In genomic region chr11:33507356-33507755, GRCh38 we compare ENCODE assay signal across 31 cellular contexts.
"Had no signal": no experiment of that assay in that cellular context is flagged by ENCODE, and none has a peak within 500 bp of the region (broad histone marks: within the 10 kb centered on the region; RNA-seq: fewer than 3 reads in every experiment).

No MANE protein-coding gene starts in this region.

- H3K9me3 Mint-ChIP-seq: mesothelial cell of epicardium; naive B cell; natural killer cell treated with Interleukin-12 subunit alpha and Interleukin-12 subunit beta and Interleukin-15 and Interleukin-18, amount 100 ng/mL, for 72 hours; neural crest cell; stimulated activated naive CD8-positive, alpha-beta T cell treated with anti-CD3 and anti-CD28 coated beads, Interleukin-15, amount 100 ng/mL, for 72 hours had no signal

- H3K27ac Mint-ChIP-seq: mesothelial cell of epicardium; naive B cell; natural killer cell treated with Interleukin-12 subunit alpha and Interleukin-12 subunit beta and Interleukin-15 and Interleukin-18, amount 100 ng/mL, for 72 hours; progenitor cell of endocrine pancreas; stimulated activated naive CD8-positive, alpha-beta T cell treated with anti-CD3 and anti-CD28 coated beads, Interleukin-15, amount 100 ng/mL, for 72 hours had no signal

- DNase-seq: effector memory CD4-positive, alpha-beta T cell; glutamatergic neuron; heart right ventricle; hippocampal formation; kidney glomerular epithelial cell; left colon; left ventricle myocardium superior; lower lobe of right lung; mucosa of descending colon; naive B cell; stimulated activated CD4-positive, alpha-beta T cell treated with anti-CD3 and anti-CD28 coated beads, Interleukin-12 subunit alpha, Interleukin-12 subunit beta, amount 100 ng/mL, for 4 hours; stimulated activated CD4-positive, alpha-beta T cell treated with anti-CD3 and anti-CD28 coated beads, Interleukin-1b, Interleukin-23, amount 100 ng/mL, for 48 hours; stimulated activated CD4-positive, alpha-beta T cell treated with anti-CD3 and anti-CD28 coated beads, Interleukin-4, amount 100 ng/mL, for 1 hour; stimulated activated CD8-positive, alpha-beta memory T cell treated with anti-CD3 and anti-CD28 coated beads, Interleukin-4, amount 100 ng/mL, for 48 hours; stimulated activated naive CD4-positive, alpha-beta T cell; stimulated activated naive CD8-positive, alpha-beta T cell treated with anti-CD3 and anti-CD28 coated beads, Interleukin-15, amount 100 ng/mL, for 72 hours; transverse colon; upper lobe of right lung had no signal

- H3K36me3 Mint-ChIP-seq: mesothelial cell of epicardium; naive B cell; natural killer cell treated with Interleukin-12 subunit alpha and Interleukin-12 subunit beta and Interleukin-15 and Interleukin-18, amount 100 ng/mL, for 72 hours had no signal

- H3K9me3 ChIP-seq: gastroesophageal sphincter, heart right ventricle, lower lobe of right lung, mucosa of descending colon, neutrophil, pancreas, right atrium auricular region, suprapubic skin, transverse colon, upper lobe of right lung, vagina had no signal

- H3K27ac ChIP-seq: foreskin keratinocyte, gastroesophageal sphincter, heart right ventricle, lower lobe of right lung, neutrophil, pancreas, right atrium auricular region, suprapubic skin, transverse colon, upper lobe of right lung, vagina had no signal

- H3K4me3 Mint-ChIP-seq: mesothelial cell of epicardium; naive B cell; natural killer cell treated with Interleukin-12 subunit alpha and Interleukin-12 subunit beta and Interleukin-15 and Interleukin-18, amount 100 ng/mL, for 72 hours; neural crest cell; stimulated activated naive CD8-positive, alpha-beta T cell treated with anti-CD3 and anti-CD28 coated beads, Interleukin-15, amount 100 ng/mL, for 72 hours had no signal

- H3K4me2 ChIP-seq: smooth muscle cell had no signal

- H3K4me3 ChIP-seq: gastroesophageal sphincter, heart right ventricle, lower lobe of right lung, mucosa of descending colon, pancreas, right atrium auricular region, smooth muscle cell, suprapubic skin, transverse colon, upper lobe of right lung, vagina had no signal

- FAIRE-seq: colon, pancreas had no signal

- H3K36me3 ChIP-seq: gastroesophageal sphincter, heart right ventricle, lower lobe of right lung, neutrophil, pancreas, right atrium auricular region, suprapubic skin, transverse colon, upper lobe of right lung, vagina had no signal

- H3K4me1 ChIP-seq: foreskin keratinocyte, gastroesophageal sphincter, heart right ventricle, lower lobe of right lung, pancreas, right atrium auricular region, suprapubic skin, transverse colon, upper lobe of right lung, vagina had no signal

- H3K27me3 ChIP-seq: foreskin keratinocyte, pancreas, right atrium auricular region, upper lobe of right lung, vagina had no signal

- H3K4me1 Mint-ChIP-seq: mesothelial cell of epicardium; naive B cell; neural crest cell; stimulated activated naive CD8-positive, alpha-beta T cell treated with anti-CD3 and anti-CD28 coated beads, Interleukin-15, amount 100 ng/mL, for 72 hours had no signal
